In the genomic region with DNA sequence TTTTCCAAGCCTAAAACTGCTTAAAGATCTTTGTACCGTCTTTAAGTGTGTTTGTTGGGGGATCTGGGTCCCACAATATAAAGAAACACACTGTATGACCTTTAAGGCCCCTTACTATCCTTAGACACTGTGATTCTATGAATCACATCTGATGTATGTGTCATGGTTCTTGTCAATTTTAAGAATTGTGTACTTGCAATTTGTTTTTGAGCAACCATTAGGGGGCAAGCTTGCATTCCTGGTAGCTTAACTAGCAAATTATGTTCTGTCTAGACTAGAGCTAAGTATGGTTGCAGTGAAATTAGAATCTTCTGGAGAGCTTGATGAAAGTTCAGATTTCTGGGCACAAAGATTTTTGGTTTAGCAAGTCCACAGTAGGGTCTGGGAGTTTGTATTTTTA, we compare ENCODE assay signal across 9 cellular contexts.
A peak's percentile ranks its signal among the peaks of the same experiment; 100 is the strongest.
DNase-seq lines count a peak whose midpoint lies in the region; ATAC-seq and TF ChIP-seq lines count a peak whose summit lies in the region.
"Had no signal": no experiment of that assay in that cellular context is flagged by ENCODE, and none has a peak within 500 bp of the region (broad histone marks: within the 10 kb centered on the region; RNA-seq: fewer than 3 reads in every experiment).

No MANE protein-coding gene starts in this region.

- no peaks in the 10 kb centered on the region for H3K27me3 ChIP-seq in testis

- ATAC-seq in GM18508 (IDR thresholded peaks at IDR 0.05; ENCODE audit: insufficient read depth, unreplicated experiment) (peak; percentile 63), HG03558 (IDR thresholded peaks at IDR 0.05; ENCODE audit: extremely low read depth, unreplicated experiment) (peak; percentile 78)

- no peak overlapping the region for H3K27ac ChIP-seq in testis

- no peak overlapping the region for H3K4me3 ChIP-seq in fibroblast of the aortic adventitia (ENCODE audit: low read depth, low read length)
- no peak overlapping the region for H3K4me3 ChIP-seq in testis

- DNase-seq in AML-193 (lab: John Stamatoyannopoulos, UW) (peak; percentile 21 to 41), SIG-M5 (lab: John Stamatoyannopoulos, UW) (peak; percentile 27), fibroblast of the aortic adventitia (ENCODE audit: low read depth) (peak; percentile 86), testis (peak; percentile 22), posterior cingulate gyrus (no peak), activated T-cell treated with anti-CD3 and anti-CD28 coated beads for 4 hours (no peak)
- DNase-seq: left cardiac atrium had no signal

- no peaks in the 10 kb centered on the region for H3K9me3 ChIP-seq in testis

- intact Hi-C loops in testis (cut with DNase I; ENCODE audit: low total_unique reads) = no loop called here
- intact Hi-C loops in posterior cingulate gyrus (cut with DNase I) = loop anchor here (5.0 kb wide), 1 partner anchor 57 kb away; no protein-coding TSS in a partner anchor

- WGBS in testis, 2 donors = 73 to 79% methylated on average over 1 of the region's 1 CpG

- TF ChIP-seq CTCF in fibroblast of the aortic adventitia (IDR thresholded peaks at IDR 0.05; ENCODE audit: insufficient read depth, low read length) (peak; percentile 69), testis (IDR thresholded peaks at IDR 0.05) (peak in 2 of 3 experiments; percentile 30 to 43)

- H3K36me3 ChIP-seq in testis (ENCODE audit: low read depth, missing control alignments) = no peaks in the 10 kb centered on the region

- TF ChIP-seq POLR2A in testis (IDR thresholded peaks at IDR 0.05) = no peak

- no peaks in the 10 kb centered on the region for H3K4me1 ChIP-seq in testis

Comparison
In these comparisons a context has a peak if more than half of its experiments do, and no peak if none do; other contexts are left out.
1. DNase-seq: peak in AML-193 (2 of 2), SIG-M5 (single experiment), fibroblast of the aortic adventitia (single experiment) and testis (single experiment); none in posterior cingulate gyrus (0 of 10) and activated T-cell treated with anti-CD3 and anti-CD28 coated beads for 4 hours (single experiment).